ENCODE assay signal across 1 cellular context in the genomic region with DNA sequence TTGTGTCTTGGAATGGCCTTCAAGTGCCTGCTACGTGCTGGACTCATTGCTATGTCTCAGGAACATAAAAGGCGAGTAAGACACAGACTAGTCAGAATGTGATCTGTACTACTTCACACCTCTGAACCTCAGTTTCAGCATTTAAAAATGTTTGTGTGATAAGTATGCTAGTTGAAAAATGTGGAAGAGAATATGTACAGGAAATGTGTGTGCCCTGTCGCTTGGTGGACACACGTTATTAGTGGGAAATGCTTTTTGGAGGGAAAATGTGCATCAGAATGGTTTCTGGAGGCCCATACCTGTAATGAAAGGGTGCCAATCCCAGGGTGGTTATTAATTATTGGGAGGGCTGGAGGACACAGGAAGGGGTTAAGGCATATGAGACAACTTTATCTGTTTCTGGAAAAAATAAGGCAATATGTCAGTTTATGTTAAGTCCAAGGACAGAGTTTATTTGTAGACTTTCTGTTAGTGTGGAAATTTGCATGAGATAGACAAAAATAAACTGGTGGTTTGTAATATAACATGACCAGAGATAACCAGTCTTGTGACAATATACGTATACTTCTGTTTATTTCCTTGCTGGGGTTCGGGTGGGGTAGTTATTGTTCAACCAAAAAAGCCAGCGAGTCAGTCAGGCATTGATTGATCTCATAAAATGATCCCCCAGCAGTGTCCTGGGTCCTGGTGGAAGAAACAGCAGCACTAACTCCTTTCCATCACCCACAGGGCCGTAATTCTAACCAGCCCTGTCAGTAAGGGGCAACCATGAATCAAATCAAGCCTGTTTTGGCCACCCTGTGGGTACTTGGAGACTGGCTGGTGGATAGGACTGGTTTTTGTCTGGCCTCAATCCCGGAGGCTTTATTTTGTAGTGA.
TF ChIP-seq lines count a peak whose summit lies in the region.

No MANE protein-coding gene starts in this region.

TF ChIP-seq in GM12878, 131 proteins besides CTCF, POLR2A, EP300 and RAD21 (continued from another document and continues in another):
- TF ChIP-seq, protein P1, sequence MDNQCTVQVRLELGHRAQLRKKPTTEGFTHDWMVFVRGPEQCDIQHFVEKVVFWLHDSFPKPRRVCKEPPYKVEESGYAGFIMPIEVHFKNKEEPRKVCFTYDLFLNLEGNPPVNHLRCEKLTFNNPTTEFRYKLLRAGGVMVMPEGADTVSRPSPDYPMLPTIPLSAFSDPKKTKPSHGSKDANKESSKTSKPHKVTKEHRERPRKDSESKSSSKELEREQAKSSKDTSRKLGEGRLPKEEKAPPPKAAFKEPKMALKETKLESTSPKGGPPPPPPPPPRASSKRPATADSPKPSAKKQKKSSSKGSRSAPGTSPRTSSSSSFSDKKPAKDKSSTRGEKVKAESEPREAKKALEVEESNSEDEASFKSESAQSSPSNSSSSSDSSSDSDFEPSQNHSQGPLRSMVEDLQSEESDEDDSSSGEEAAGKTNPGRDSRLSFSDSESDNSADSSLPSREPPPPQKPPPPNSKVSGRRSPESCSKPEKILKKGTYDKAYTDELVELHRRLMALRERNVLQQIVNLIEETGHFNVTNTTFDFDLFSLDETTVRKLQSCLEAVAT (IDR thresholded peaks at IDR 0.05): no peak
- TF ChIP-seq JUND (IDR thresholded peaks at IDR 0.05; ENCODE audit: low read depth, low read length) (0 out of 2 replicates have a peak, but pooled peaks have one; percentile 20), SMAD1 (IDR thresholded peaks at IDR 0.05; ENCODE audit: low read depth, partially characterized antibody) (peak; percentile 25), PRDM15 (CRISPR knock-in tag; IDR thresholded peaks at IDR 0.05) (no peak), NR2C1 (IDR thresholded peaks at IDR 0.05) (no peak), NFYA (IDR thresholded peaks at IDR 0.05; ENCODE audit: borderline replicate concordance, low read depth, low read length) (no peak), ATF3 (IDR thresholded peaks at IDR 0.05; ENCODE audit: borderline replicate concordance, extremely low read depth, low read depth, low read length) (no peak), HDAC6 (IDR thresholded peaks at IDR 0.05; ENCODE audit: unreplicated experiment) (no peak), HDAC2 (IDR thresholded peaks at IDR 0.05) (no peak), GABPA (IDR thresholded peaks at IDR 0.05; ENCODE audit: low read depth) (no peak), CBX3 (IDR thresholded peaks at IDR 0.05; ENCODE audit: borderline replicate concordance, low read depth) (no peak), NFXL1 (IDR thresholded peaks at IDR 0.05; ENCODE audit: borderline replicate concordance) (no peak), IKZF2 (IDR thresholded peaks at IDR 0.05) (peak; percentile 88 to 90), BCL3 (IDR thresholded peaks at IDR 0.05; ENCODE audit: borderline replicate concordance, insufficient read depth, low read depth, low read length, poor library complexity, severe bottlenecking) (no peak), RUNX3 (IDR thresholded peaks at IDR 0.05; ENCODE audit: low read length) (peak; percentile 57), SPI1 (IDR thresholded peaks at IDR 0.05; ENCODE audit: borderline replicate concordance, insufficient read depth, low read depth, low read length) (0 out of 2 replicates have a peak, but pooled peaks have one; percentile 9), IKZF1 (conservative IDR thresholded peaks at IDR 0.05) (peak; percentile 78), EGR1 (IDR thresholded peaks at IDR 0.05; ENCODE audit: borderline replicate concordance in 1 of 2, low read depth in 2 of 2, low read length in 2 of 2) (no peak), HCFC1 (IDR thresholded peaks at IDR 0.05; ENCODE audit: low read length) (no peak)
- TF ChIP-seq, protein P2, sequence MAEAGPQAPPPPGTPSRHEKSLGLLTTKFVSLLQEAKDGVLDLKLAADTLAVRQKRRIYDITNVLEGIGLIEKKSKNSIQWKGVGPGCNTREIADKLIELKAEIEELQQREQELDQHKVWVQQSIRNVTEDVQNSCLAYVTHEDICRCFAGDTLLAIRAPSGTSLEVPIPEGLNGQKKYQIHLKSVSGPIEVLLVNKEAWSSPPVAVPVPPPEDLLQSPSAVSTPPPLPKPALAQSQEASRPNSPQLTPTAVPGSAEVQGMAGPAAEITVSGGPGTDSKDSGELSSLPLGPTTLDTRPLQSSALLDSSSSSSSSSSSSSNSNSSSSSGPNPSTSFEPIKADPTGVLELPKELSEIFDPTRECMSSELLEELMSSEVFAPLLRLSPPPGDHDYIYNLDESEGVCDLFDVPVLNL (IDR thresholded peaks at IDR 0.05; ENCODE audit: low read depth, low read length): no peak
- TF ChIP-seq, protein P3, sequence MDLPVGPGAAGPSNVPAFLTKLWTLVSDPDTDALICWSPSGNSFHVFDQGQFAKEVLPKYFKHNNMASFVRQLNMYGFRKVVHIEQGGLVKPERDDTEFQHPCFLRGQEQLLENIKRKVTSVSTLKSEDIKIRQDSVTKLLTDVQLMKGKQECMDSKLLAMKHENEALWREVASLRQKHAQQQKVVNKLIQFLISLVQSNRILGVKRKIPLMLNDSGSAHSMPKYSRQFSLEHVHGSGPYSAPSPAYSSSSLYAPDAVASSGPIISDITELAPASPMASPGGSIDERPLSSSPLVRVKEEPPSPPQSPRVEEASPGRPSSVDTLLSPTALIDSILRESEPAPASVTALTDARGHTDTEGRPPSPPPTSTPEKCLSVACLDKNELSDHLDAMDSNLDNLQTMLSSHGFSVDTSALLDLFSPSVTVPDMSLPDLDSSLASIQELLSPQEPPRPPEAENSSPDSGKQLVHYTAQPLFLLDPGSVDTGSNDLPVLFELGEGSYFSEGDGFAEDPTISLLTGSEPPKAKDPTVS (IDR thresholded peaks at IDR 0.05; ENCODE audit: low read depth, low read length): no peak
- TF ChIP-seq, protein P4, sequence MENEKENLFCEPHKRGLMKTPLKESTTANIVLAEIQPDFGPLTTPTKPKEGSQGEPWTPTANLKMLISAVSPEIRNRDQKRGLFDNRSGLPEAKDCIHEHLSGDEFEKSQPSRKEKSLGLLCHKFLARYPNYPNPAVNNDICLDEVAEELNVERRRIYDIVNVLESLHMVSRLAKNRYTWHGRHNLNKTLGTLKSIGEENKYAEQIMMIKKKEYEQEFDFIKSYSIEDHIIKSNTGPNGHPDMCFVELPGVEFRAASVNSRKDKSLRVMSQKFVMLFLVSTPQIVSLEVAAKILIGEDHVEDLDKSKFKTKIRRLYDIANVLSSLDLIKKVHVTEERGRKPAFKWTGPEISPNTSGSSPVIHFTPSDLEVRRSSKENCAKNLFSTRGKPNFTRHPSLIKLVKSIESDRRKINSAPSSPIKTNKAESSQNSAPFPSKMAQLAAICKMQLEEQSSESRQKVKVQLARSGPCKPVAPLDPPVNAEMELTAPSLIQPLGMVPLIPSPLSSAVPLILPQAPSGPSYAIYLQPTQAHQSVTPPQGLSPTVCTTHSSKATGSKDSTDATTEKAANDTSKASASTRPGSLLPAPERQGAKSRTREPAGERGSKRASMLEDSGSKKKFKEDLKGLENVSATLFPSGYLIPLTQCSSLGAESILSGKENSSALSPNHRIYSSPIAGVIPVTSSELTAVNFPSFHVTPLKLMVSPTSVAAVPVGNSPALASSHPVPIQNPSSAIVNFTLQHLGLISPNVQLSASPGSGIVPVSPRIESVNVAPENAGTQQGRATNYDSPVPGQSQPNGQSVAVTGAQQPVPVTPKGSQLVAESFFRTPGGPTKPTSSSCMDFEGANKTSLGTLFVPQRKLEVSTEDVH (IDR thresholded peaks at IDR 0.05; ENCODE audit: low read depth, partially characterized antibody): peak; percentile 45
- TF ChIP-seq, protein P5, sequence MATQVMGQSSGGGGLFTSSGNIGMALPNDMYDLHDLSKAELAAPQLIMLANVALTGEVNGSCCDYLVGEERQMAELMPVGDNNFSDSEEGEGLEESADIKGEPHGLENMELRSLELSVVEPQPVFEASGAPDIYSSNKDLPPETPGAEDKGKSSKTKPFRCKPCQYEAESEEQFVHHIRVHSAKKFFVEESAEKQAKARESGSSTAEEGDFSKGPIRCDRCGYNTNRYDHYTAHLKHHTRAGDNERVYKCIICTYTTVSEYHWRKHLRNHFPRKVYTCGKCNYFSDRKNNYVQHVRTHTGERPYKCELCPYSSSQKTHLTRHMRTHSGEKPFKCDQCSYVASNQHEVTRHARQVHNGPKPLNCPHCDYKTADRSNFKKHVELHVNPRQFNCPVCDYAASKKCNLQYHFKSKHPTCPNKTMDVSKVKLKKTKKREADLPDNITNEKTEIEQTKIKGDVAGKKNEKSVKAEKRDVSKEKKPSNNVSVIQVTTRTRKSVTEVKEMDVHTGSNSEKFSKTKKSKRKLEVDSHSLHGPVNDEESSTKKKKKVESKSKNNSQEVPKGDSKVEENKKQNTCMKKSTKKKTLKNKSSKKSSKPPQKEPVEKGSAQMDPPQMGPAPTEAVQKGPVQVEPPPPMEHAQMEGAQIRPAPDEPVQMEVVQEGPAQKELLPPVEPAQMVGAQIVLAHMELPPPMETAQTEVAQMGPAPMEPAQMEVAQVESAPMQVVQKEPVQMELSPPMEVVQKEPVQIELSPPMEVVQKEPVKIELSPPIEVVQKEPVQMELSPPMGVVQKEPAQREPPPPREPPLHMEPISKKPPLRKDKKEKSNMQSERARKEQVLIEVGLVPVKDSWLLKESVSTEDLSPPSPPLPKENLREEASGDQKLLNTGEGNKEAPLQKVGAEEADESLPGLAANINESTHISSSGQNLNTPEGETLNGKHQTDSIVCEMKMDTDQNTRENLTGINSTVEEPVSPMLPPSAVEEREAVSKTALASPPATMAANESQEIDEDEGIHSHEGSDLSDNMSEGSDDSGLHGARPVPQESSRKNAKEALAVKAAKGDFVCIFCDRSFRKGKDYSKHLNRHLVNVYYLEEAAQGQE (IDR thresholded peaks at IDR 0.05; ENCODE audit: low read depth, low read length): no peak
- TF ChIP-seq, protein P6, sequence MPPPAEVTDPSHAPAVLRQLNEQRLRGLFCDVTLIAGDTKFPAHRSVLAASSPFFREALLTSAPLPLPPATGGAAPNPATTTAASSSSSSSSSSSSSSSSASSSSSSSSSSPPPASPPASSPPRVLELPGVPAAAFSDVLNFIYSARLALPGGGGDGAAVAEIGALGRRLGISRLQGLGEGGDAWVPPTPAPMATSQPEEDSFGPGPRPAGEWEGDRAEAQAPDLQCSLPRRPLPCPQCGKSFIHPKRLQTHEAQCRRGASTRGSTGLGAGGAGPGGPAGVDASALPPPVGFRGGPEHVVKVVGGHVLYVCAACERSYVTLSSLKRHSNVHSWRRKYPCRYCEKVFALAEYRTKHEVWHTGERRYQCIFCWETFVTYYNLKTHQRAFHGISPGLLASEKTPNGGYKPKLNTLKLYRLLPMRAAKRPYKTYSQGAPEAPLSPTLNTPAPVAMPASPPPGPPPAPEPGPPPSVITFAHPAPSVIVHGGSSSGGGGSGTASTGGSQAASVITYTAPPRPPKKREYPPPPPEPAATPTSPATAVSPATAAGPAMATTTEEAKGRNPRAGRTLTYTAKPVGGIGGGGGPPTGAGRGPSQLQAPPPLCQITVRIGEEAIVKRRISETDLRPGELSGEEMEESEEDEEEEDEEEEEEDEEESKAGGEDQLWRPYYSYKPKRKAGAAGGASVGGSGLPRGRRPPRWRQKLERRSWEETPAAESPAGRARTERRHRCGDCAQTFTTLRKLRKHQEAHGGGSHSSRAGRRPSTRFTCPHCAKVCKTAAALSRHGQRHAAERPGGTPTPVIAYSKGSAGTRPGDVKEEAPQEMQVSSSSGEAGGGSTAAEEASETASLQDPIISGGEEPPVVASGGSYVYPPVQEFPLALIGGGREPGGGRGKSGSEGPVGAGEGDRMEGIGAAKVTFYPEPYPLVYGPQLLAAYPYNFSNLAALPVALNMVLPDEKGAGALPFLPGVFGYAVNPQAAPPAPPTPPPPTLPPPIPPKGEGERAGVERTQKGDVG (CRISPR knock-in tag; IDR thresholded peaks at IDR 0.05): no peak
- TF ChIP-seq, protein P7, sequence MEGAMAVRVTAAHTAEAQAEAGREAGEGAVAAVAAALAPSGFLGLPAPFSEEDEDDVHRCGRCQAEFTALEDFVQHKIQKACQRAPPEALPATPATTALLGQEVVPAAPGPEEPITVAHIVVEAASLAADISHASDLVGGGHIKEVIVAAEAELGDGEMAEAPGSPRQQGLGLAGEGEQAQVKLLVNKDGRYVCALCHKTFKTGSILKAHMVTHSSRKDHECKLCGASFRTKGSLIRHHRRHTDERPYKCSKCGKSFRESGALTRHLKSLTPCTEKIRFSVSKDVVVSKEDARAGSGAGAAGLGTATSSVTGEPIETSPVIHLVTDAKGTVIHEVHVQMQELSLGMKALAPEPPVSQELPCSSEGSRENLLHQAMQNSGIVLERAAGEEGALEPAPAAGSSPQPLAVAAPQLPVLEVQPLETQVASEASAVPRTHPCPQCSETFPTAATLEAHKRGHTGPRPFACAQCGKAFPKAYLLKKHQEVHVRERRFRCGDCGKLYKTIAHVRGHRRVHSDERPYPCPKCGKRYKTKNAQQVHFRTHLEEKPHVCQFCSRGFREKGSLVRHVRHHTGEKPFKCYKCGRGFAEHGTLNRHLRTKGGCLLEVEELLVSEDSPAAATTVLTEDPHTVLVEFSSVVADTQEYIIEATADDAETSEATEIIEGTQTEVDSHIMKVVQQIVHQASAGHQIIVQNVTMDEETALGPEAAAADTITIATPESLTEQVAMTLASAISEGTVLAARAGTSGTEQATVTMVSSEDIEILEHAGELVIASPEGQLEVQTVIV (IDR thresholded peaks at IDR 0.05; ENCODE audit: borderline replicate concordance, partially characterized antibody): no peak
